ENCODE assay signal across 8 cellular contexts in genomic region chr2:137838255-137839092, GRCh38.
DNase-seq lines count a peak whose midpoint lies in the region; ATAC-seq, FAIRE-seq and TF ChIP-seq lines count a peak whose summit lies in the region.

No MANE protein-coding gene starts in this region.

- H3K4me3 ChIP-seq in OCI-LY3 (ENCODE audit: low read length), result no peak overlapping the region

- no peak for FAIRE-seq in HTR-8/SVneo (lab: Jason Lieb, UNC)

- no peaks in the 10 kb centered on the region for H3K4me1 Mint-ChIP-seq in endothelial cell (ENCODE audit: unreplicated experiment)
- H3K4me1 Mint-ChIP-seq in nephron progenitor cell, result no peaks in the 10 kb centered on the region

- H3K27me3 Mint-ChIP-seq in endothelial cell (ENCODE audit: unreplicated experiment) (no peaks in the 10 kb centered on the region), nephron progenitor cell (ENCODE audit: low read depth, poor library complexity) (peaks cover 5% of the 10 kb centered on the region)

- H3K36me3 ChIP-seq in OCI-LY3 (replicated peaks; ENCODE audit: low read depth, low read length), result no peaks in the 10 kb centered on the region

- no peak overlapping the region for H3K9ac ChIP-seq in OCI-LY3 (ENCODE audit: low read length)

- H3K27ac Mint-ChIP-seq in endothelial cell (ENCODE audit: unreplicated experiment), result no peak overlapping the region
- no peak overlapping the region for H3K27ac Mint-ChIP-seq in nephron progenitor cell

- no peak overlapping the region for H2AFZ ChIP-seq in OCI-LY3 (ENCODE audit: low read depth, low read length)

- H3K9me3 ChIP-seq in OCI-LY3 (ENCODE audit: insufficient read depth, low read length), result no peaks in the 10 kb centered on the region

- no peak overlapping the region for H3K4me2 ChIP-seq in OCI-LY3 (ENCODE audit: low read length)

- no peaks in the 10 kb centered on the region for H4K20me1 ChIP-seq in OCI-LY3 (ENCODE audit: insufficient read depth, low read length)

- H3K4me3 Mint-ChIP-seq in endothelial cell (ENCODE audit: unreplicated experiment) (no peak overlapping the region), nephron progenitor cell (no peak overlapping the region)

- DNase-seq in Caki2 (ENCODE audit: low read depth), result peak; percentile 40
- DNase-seq in HTR-8/SVneo (ENCODE audit: insufficient read length, low spot score), result peak; percentile 64
- peak; percentile 11 for DNase-seq in endothelial cell (ENCODE audit: low spot score)
- DNase-seq in nephron progenitor cell, result peak; percentile 34
- DNase-seq in stimulated activated CD4-positive, alpha-beta T cell treated with anti-CD3 and anti-CD28 coated beads, Interleukin-2, amount 100 ng/mL, for 48 hours, result no peak

- no peak overlapping the region for H3K27ac ChIP-seq in OCI-LY3 (ENCODE audit: low read length)

- in situ Hi-C loops in Caki2 (cut with HindIII; ENCODE audit: low pct_unique_long_range_greater_than_20kb, low sequenced_read_pairs), result no loop called here

- H3K79me2 ChIP-seq in OCI-LY3 (ENCODE audit: low read length), result no peaks in the 10 kb centered on the region

- TF ChIP-seq CTCF in OCI-LY3 (IDR thresholded peaks at IDR 0.05; ENCODE audit: low read depth, low read length), result peak; percentile 82
- peak; percentile 92 for TF ChIP-seq CTCF in endothelial cell (IDR thresholded peaks at IDR 0.05; ENCODE audit: unreplicated experiment)
- peak; percentile 66 for TF ChIP-seq CTCF in nephron progenitor cell (IDR thresholded peaks at IDR 0.05)

- no peaks in the 10 kb centered on the region for H3K9me3 Mint-ChIP-seq in endothelial cell (ENCODE audit: unreplicated experiment)
- no peaks in the 10 kb centered on the region for H3K9me3 Mint-ChIP-seq in nephron progenitor cell

- peaks cover 19% of the 10 kb centered on the region for H3K27me3 ChIP-seq in OCI-LY3 (ENCODE audit: low read depth, low read length)

- peak; percentile 60 for ATAC-seq in GM19395 (IDR thresholded peaks at IDR 0.05; ENCODE audit: unreplicated experiment)
- no peak for ATAC-seq in HG03196 (IDR thresholded peaks at IDR 0.05; ENCODE audit: unreplicated experiment)

- H3K36me3 Mint-ChIP-seq in endothelial cell (ENCODE audit: low read depth, unreplicated experiment), result no peaks in the 10 kb centered on the region
- H3K36me3 Mint-ChIP-seq in nephron progenitor cell (ENCODE audit: low read depth), result no peaks in the 10 kb centered on the region

- H3K4me1 ChIP-seq in OCI-LY3 (ENCODE audit: low read length), result no peaks in the 10 kb centered on the region

Comparison
In these comparisons a context has a peak if more than half of its experiments do, and no peak if none do; other contexts are left out.
1. DNase-seq: peak in Caki2 (single experiment), HTR-8/SVneo (single experiment), endothelial cell (single experiment) and nephron progenitor cell (single experiment); none in stimulated activated CD4-positive, alpha-beta T cell treated with anti-CD3 and anti-CD28 coated beads, Interleukin-2, amount 100 ng/mL, for 48 hours (0 of 2).
2. Peak in every context shown above with its lines, with median percentiles within 50 percentile points of each other: CTCF ChIP-seq.